In genomic region chr2:170176212-170176611, GRCh38 we compare ENCODE assay signal across 1 cellular context.
TF ChIP-seq lines count a peak whose summit lies in the region.

No MANE protein-coding gene starts in this region.

TF ChIP-seq in GM23338, 12 proteins besides CTCF, POLR2A, EP300 and RAD21 (continued from another document):
- TF ChIP-seq ETS1 (IDR thresholded peaks at IDR 0.05): no peak
- no peak for TF ChIP-seq CREB1 (CRISPR knock-in tag; IDR thresholded peaks at IDR 0.05; ENCODE audit: low read depth)
- no peak for TF ChIP-seq POLR2AphosphoS5 (IDR thresholded peaks at IDR 0.05; ENCODE audit: low read depth)
- TF ChIP-seq EZH2 (IDR thresholded peaks at IDR 0.05; ENCODE audit: low read depth, unreplicated experiment): no peak
- no peak for TF ChIP-seq ZNF331 (CRISPR knock-in tag; IDR thresholded peaks at IDR 0.05; ENCODE audit: low read depth)
- no peak for TF ChIP-seq REST (IDR thresholded peaks at IDR 0.05; ENCODE audit: unreplicated experiment)
- no peak for TF ChIP-seq JUNB (IDR thresholded peaks at IDR 0.05; ENCODE audit: unreplicated experiment)
